6 cellular contexts compared by ENCODE assay signal in genomic region chr11:45015983-45016382, GRCh38.
DNase-seq lines count a peak whose midpoint lies in the region; ATAC-seq and TF ChIP-seq lines count a peak whose summit lies in the region.
"Not testable (repeated sequence)": the region's sequence is repeated elsewhere in the genome, so short reads cannot be mapped to it uniquely, and the experiment has no call there.

No MANE protein-coding gene starts in this region.

- TF ChIP-seq POLR2A in IMR-90 (IDR thresholded peaks at IDR 0.05; ENCODE audit: low read depth, low read length) = not testable (repeated sequence)

- H4K20me1 ChIP-seq in GM23248 (ENCODE audit: insufficient read depth); IMR-90 (ENCODE audit: insufficient read depth, low read length); neural progenitor cell (ENCODE audit: low read depth): not testable (repeated sequence)

- H3K4me3 Mint-ChIP-seq in activated B cell treated with CpG ODN at 0.5 μM for 24 hours, endodermal cell, neural progenitor cell: not testable (repeated sequence)

- not testable (repeated sequence) for H2BK5ac ChIP-seq in IMR-90 (ENCODE audit: low read depth, low read length, poor library complexity, severe bottlenecking)

- H3K56ac ChIP-seq in IMR-90 (ENCODE audit: extremely low read depth, insufficient read depth, low read length) = not testable (repeated sequence)

- H3K4me1 ChIP-seq in GM23248 (ENCODE audit: insufficient read depth) = peaks cover 19% of the 10 kb centered on the region
- H3K4me1 ChIP-seq in IMR-90 (ENCODE audit: control insufficient read depth, insufficient read depth, low read length); Panc1 (ENCODE audit: control insufficient read depth, insufficient read depth, low read length); endodermal cell (ENCODE audit: control insufficient read depth, insufficient read depth, low read length): not testable (repeated sequence)
- H3K4me1 ChIP-seq in neural progenitor cell = peaks cover 11% of the 10 kb centered on the region

- H3K36me3 Mint-ChIP-seq in activated B cell treated with CpG ODN at 0.5 μM for 24 hours (ENCODE audit: low read depth); endodermal cell (ENCODE audit: low read depth); neural progenitor cell: not testable (repeated sequence)

- H3K4me1 Mint-ChIP-seq in activated B cell treated with CpG ODN at 0.5 μM for 24 hours (peaks cover 20% of the 10 kb centered on the region), neural progenitor cell (peaks cover 11% of the 10 kb centered on the region)
- not testable (repeated sequence) for H3K4me1 Mint-ChIP-seq in endodermal cell

- not testable (repeated sequence) for H3K79me2 ChIP-seq in GM23248 (ENCODE audit: insufficient read depth); neural progenitor cell (ENCODE audit: low read depth)

- not testable (repeated sequence) for H3K9ac ChIP-seq in GM23248; IMR-90 (ENCODE audit: low read depth, low read length); endodermal cell (ENCODE audit: extremely low read depth, low read length, poor library complexity, severe bottlenecking); neural progenitor cell

- not testable (repeated sequence) for H4K8ac ChIP-seq in IMR-90 (ENCODE audit: low read depth in 2 of 2, low read length in 2 of 2)

- H4K5ac ChIP-seq in IMR-90 (ENCODE audit: low read depth, low read length) = not testable (repeated sequence)

- dilution Hi-C loops in IMR-90 (cut with HindIII; ENCODE audit: low sequenced_read_pairs, unreplicated experiment) = not testable (repeated sequence)

- not testable (repeated sequence) for H3F3A ChIP-seq in GM23248 (ENCODE audit: insufficient read depth); neural progenitor cell (ENCODE audit: low read depth)

- peak overlapping the region; percentile 54 for H3K4me2 ChIP-seq in GM23248 (ENCODE audit: unreplicated experiment)
- not testable (repeated sequence) for H3K4me2 ChIP-seq in IMR-90 (ENCODE audit: low read depth, low read length); neural progenitor cell

- H2AK5ac ChIP-seq in IMR-90 (ENCODE audit: low read depth, low read length) = not testable (repeated sequence)

- ATAC-seq in IMR-90 (ENCODE audit: low read depth); Panc1; activated B cell treated with CpG ODN at 0.5 μM for 24 hours (ENCODE audit: low read depth): not testable (repeated sequence)

- TF ChIP-seq RAD21 in IMR-90 (IDR thresholded peaks at IDR 0.05; ENCODE audit: low read length) = not testable (repeated sequence)

- H3K4me3 ChIP-seq in GM23248; IMR-90 (ENCODE audit: insufficient read depth, low read depth, low read length); Panc1 (ENCODE audit: low read depth in 2 of 2, low read length in 2 of 2); endodermal cell (ENCODE audit: low read length); neural progenitor cell: not testable (repeated sequence)

- not testable (repeated sequence) for H2BK20ac ChIP-seq in IMR-90 (ENCODE audit: low read depth, low read length)

- H3K79me1 ChIP-seq in IMR-90 (ENCODE audit: low read depth in 1 of 2, low read length in 2 of 2) = not testable (repeated sequence)

- H3K27me3 Mint-ChIP-seq in activated B cell treated with CpG ODN at 0.5 μM for 24 hours = not testable (repeated sequence)
- peaks cover 23% of the 10 kb centered on the region for H3K27me3 Mint-ChIP-seq in endodermal cell (ENCODE audit: insufficient read depth)
- H3K27me3 Mint-ChIP-seq in neural progenitor cell (ENCODE audit: insufficient read depth, low read depth) = peaks cover 14% of the 10 kb centered on the region

- not testable (repeated sequence) for H3K9me2 ChIP-seq in GM23248 (ENCODE audit: insufficient read depth)

- not testable (repeated sequence) for H3K9me3 Mint-ChIP-seq in activated B cell treated with CpG ODN at 0.5 μM for 24 hours
- H3K9me3 Mint-ChIP-seq in endodermal cell (peaks cover 35% of the 10 kb centered on the region), neural progenitor cell (peaks cover 26% of the 10 kb centered on the region)

- peak overlapping the region; percentile 3; the same call in 1 of the 2 replicates for H2AFZ ChIP-seq in GM23248
- H2AFZ ChIP-seq in IMR-90 (replicated peaks; ENCODE audit: low read length, poor library complexity); neural progenitor cell (replicated peaks): not testable (repeated sequence)

- H2BK120ac ChIP-seq in IMR-90 (ENCODE audit: low read depth, low read length) = not testable (repeated sequence)

- not testable (repeated sequence) for H3K36me3 ChIP-seq in GM23248 (ENCODE audit: low read depth); IMR-90 (ENCODE audit: control insufficient read depth, insufficient read depth, low read length); Panc1 (ENCODE audit: control insufficient read depth, insufficient read depth, low read length); endodermal cell (ENCODE audit: control insufficient read depth, insufficient read depth, low read length); neural progenitor cell

- TF ChIP-seq CTCF in IMR-90 (conservative IDR thresholded peaks at IDR 0.05; ENCODE audit: low read depth, low read length); activated B cell treated with CpG ODN at 0.5 μM for 24 hours (IDR thresholded peaks at IDR 0.05): not testable (repeated sequence)
- TF ChIP-seq CTCF in Panc1 (IDR thresholded peaks at IDR 0.05) = 0 out of 2 replicates have a peak, but pooled peaks have one; percentile 9
- peak; percentile 57 for TF ChIP-seq CTCF in endodermal cell (conservative IDR thresholded peaks at IDR 0.05)
- peak; percentile 4 for TF ChIP-seq CTCF in neural progenitor cell (IDR thresholded peaks at IDR 0.05)

- BruUV-seq in IMR-90 (replicated peaks; lab: Mats Ljungman, UMichigan); Panc1 (replicated peaks; lab: Mats Ljungman, UMichigan): not testable (repeated sequence)

- not testable (repeated sequence) for H4K91ac ChIP-seq in IMR-90 (ENCODE audit: insufficient read depth, low read depth, low read length)

- not testable (repeated sequence) for H3K9me1 ChIP-seq in IMR-90 (ENCODE audit: insufficient read depth, low read length)

- not testable (repeated sequence) for H3K18ac ChIP-seq in IMR-90 (ENCODE audit: low read depth, low read length)

- H3K9me3 ChIP-seq in GM23248 (ENCODE audit: low read depth); IMR-90 (ENCODE audit: control insufficient read depth, insufficient read depth, low read length); Panc1 (ENCODE audit: control insufficient read depth, insufficient read depth, low read depth, low read length); endodermal cell (ENCODE audit: control insufficient read depth, low read length); neural progenitor cell (ENCODE audit: low read depth): not testable (repeated sequence)

- H3K27ac Mint-ChIP-seq in activated B cell treated with CpG ODN at 0.5 μM for 24 hours = peak overlapping the region; percentile 14
- H3K27ac Mint-ChIP-seq in endodermal cell, neural progenitor cell: not testable (repeated sequence)

- intact Hi-C loops in IMR-90 (cut with micrococcal nuclease) = not testable (repeated sequence)
- intact Hi-C loops in Panc1 (cut with micrococcal nuclease; ENCODE audit: unreplicated experiment) (loop anchor here (10.0 kb wide), 1 partner anchor 71 kb away; no protein-coding TSS in a partner anchor), activated B cell treated with CpG ODN at 0.5 μM for 24 hours (cut with micrococcal nuclease) (loop anchor here (2.0 kb wide), 1 partner anchor 17 kb away; no protein-coding TSS in a partner anchor)

- not testable (repeated sequence) for H3K14ac ChIP-seq in IMR-90 (replicated peaks; ENCODE audit: low read depth, low read length)

- H3K27ac ChIP-seq in GM23248 (peak overlapping the region; percentile 59), IMR-90 (ENCODE audit: insufficient read depth, low read length) (peak overlapping the region; percentile 59; the same call in 1 of the 2 replicates)
- H3K27ac ChIP-seq in Panc1 (ENCODE audit: low read length); endodermal cell (ENCODE audit: low read depth, low read length); neural progenitor cell: not testable (repeated sequence)

- 62 to 67% methylated on average over 5 of the region's 5 CpGs for WGBS in GM23248 (ENCODE audit: low coverage in 1 of 2, low lambda C conversion rate in 2 of 2, missing lambda C conversion rate in 2 of 2), 2 experiments
- WGBS in IMR-90 (ENCODE audit: extremely low coverage in 2 of 2, insufficient read length in 1 of 2), 2 experiments = no CpG with 5 or more reads among the region's 5 CpGs
- 83 to 92% methylated on average over 1 to 3 of the region's 5 CpGs for WGBS in endodermal cell (ENCODE audit: insufficient coverage in 1 of 2, insufficient read length in 1 of 2), 2 experiments

- in situ Hi-C loops in GM23248 (cut with MboI); IMR-90 (cut with MboI; ENCODE audit: low sequenced_read_pairs); Panc1 (cut with HindIII; ENCODE audit: low pct_unique_long_range_greater_than_20kb, low sequenced_read_pairs): not testable (repeated sequence)

- not testable (repeated sequence) for H2AK9ac ChIP-seq in IMR-90 (replicated peaks; ENCODE audit: low read depth, low read length, poor library complexity)

- CTCF ChIA-PET in IMR-90 (lab: Yijun Ruan, JAX) = interaction anchor here (0.7 to 1.4 kb wide), 2 partner anchors 26 to 33 kb away, joined by 3 to 10 read pairs; no protein-coding TSS in a partner anchor
- CTCF ChIA-PET in Panc1 (lab: Charles Lee) = not testable (repeated sequence)
- CTCF ChIA-PET in activated B cell treated with CpG ODN at 0.5 μM for 24 hours (lab: Charles Lee) = interaction anchor here (0.7 to 1.4 kb wide), 3 partner anchors 13 to 87 kb away, joined by 3 to 5 read pairs (median 4); no protein-coding TSS in a partner anchor

- H2BK15ac ChIP-seq in IMR-90 (ENCODE audit: low read depth, low read length) = not testable (repeated sequence)

- DNase-seq in GM23248; IMR-90; Panc1 (ENCODE audit: low read depth, low spot score); activated B cell treated with CpG ODN at 0.5 μM for 24 hours; neural progenitor cell (ENCODE audit: low spot score): not testable (repeated sequence)
- DNase-seq in endodermal cell = peak; percentile 47

- H3K27me3 ChIP-seq in GM23248 (replicated peaks; ENCODE audit: insufficient read depth); IMR-90 (ENCODE audit: control insufficient read depth, insufficient read depth, low read length); Panc1 (ENCODE audit: control insufficient read depth, insufficient read depth, low read length); endodermal cell (ENCODE audit: control insufficient read depth, insufficient read depth, low read length, poor library complexity, severe bottlenecking); neural progenitor cell: not testable (repeated sequence)

- POLR2A ChIA-PET in IMR-90 (lab: Charles Lee; ENCODE audit: unreplicated experiment); Panc1 (lab: Charles Lee): not testable (repeated sequence)
- POLR2A ChIA-PET in activated B cell treated with CpG ODN at 0.5 μM for 24 hours (lab: Charles Lee) = interaction anchor here (1.7 kb wide), 2 partner anchors 10 to 13 kb away, joined by 7 to 9 read pairs; no protein-coding TSS in a partner anchor

- not testable (repeated sequence) for H3K4ac ChIP-seq in IMR-90 (ENCODE audit: low read depth, low read length)

- not testable (repeated sequence) for H3K23ac ChIP-seq in IMR-90 (ENCODE audit: low read depth, low read length)
